In the genomic region with DNA sequence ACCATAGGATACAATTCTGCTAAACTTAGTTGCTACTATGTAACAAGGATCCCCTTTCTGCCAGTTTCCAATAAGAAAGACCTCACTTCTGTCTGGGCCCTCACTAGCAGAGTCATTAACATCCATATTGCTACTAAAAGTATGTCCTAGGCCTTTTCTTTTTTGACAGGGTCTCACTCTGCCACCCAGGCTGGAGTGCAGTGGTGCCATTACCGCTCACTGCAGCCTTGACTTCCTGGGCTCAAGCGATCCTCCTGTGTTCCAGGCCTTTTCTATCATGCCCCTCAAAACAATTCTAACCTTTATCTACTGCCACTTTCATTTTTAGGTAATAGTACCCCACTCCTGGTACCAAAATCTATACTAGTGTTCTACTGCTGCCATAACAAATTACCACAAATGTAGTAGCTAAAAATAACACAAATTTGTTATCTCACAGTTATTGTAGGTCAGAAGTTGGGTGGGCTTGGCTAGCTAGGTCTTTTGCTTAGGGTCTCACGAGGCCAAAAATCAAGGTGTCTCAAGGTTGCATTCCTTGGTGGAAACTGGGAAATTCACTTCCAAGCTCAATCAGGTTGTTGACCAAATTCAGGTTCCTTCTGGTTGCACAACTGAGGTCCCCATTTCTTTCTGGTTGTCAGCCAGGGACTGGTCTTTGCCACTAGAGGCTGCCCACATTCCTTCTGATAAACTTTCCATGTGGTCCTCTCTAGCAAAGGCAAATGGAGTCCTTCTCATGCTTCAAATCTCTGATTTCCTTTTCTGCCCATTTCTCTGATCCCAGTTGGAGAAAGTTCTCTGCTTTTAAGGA, we compare ENCODE assay signal across 11 cellular contexts. TPM values are rescaled to one million over a fixed set of nuclear protein-coding genes. Genes with fewer than 3 reads are reported as not detected.
DNase-seq lines count a peak whose midpoint lies in the region; ATAC-seq, FAIRE-seq and TF ChIP-seq lines count a peak whose summit lies in the region.
"Had no signal": no experiment of that assay in that cellular context is flagged by ENCODE, and none has a peak within 500 bp of the region (broad histone marks: within the 10 kb centered on the region; RNA-seq: fewer than 3 reads in every experiment).

No MANE protein-coding gene starts in this region.

- FAIRE-seq in H1 (lab: Jason Lieb, UNC) = no peak

- 90% methylated on average over 3 of the region's 3 CpGs; no CpG with 5 or more reads in 1 of the 2 experiments for WGBS in H1 (ENCODE audit: extremely low coverage in 1 of 2, insufficient coverage in 1 of 2, insufficient read length in 1 of 2, insufficient replicate concordance in 2 of 2, low coverage in 1 of 2, low lambda C conversion rate in 2 of 2, missing lambda C conversion rate in 1 of 2), 2 experiments

- H2AK5ac ChIP-seq in H1 (ENCODE audit: low read depth, low read length) = no peak overlapping the region

- H3K4me1 ChIP-seq in HCT116 (ENCODE audit: control insufficient read depth in 1 of 2, insufficient read depth in 2 of 2, low read length in 2 of 2) (peaks cover 15 to 61% of the 10 kb centered on the region in 2 experiments; a peak in 3 of 4 replicates), H1 (replicated peaks in 1 of 4; ENCODE audit: control insufficient read depth in 3 of 4, insufficient read depth in 4 of 4, low read length in 3 of 4) (peaks cover 2 to 10% (median 5%) of the 10 kb centered on the region in 4 experiments; a peak in 6 of 7 replicates), skeletal muscle satellite cell (ENCODE audit: control insufficient read depth, insufficient read depth, low read length) (peaks cover 27% of the 10 kb centered on the region), Peyer's patch (peaks cover 0 to 63% (median 21%) of the 10 kb centered on the region in 4 donors)

- CTCF ChIA-PET in HCT116 (lab: Charles Lee) = no interaction called here
- CTCF ChIA-PET in H1 (lab: Charles Lee; ENCODE audit: partially characterized antibody) = interaction anchor here (0.6 to 1.3 kb wide), 4 partner anchors 22 to 188 kb away, joined by 3 read pairs; no protein-coding TSS in a partner anchor

- DNase-seq in HCT116 (ENCODE audit: low read depth, low spot score) = no peak
- peak; percentile 45 for DNase-seq in OCI-M1 (lab: John Stamatoyannopoulos, UW)
- DNase-seq in H1 (ENCODE audit: low read depth in 1 of 2, low spot score in 2 of 2) = no peak
- no peak for DNase-seq in NOMO-1 (lab: John Stamatoyannopoulos, UW; ENCODE audit: unreplicated experiment in 2 of 2)
- DNase-seq in Peyer's patch = no peak
- DNase-seq in activated CD8-positive, alpha-beta memory T cell treated with anti-CD3 and anti-CD28 coated beads, Interleukin-2, amount 50 U/mL, for 4 hours = no peak
- DNase-seq: activated CD4-positive, CD25-positive, alpha-beta regulatory T cell treated with anti-CD3 and anti-CD28 coated beads, Interleukin-2, amount 50 U/mL, for 72 hours; heart right ventricle; left colon; NCI-H1105 treated with DMSO at 0.1 percent for 48 hours had no signal

- no peaks in the 10 kb centered on the region for H3K9me2 ChIP-seq in HCT116 (ENCODE audit: insufficient read depth)

- H3K23ac ChIP-seq in H1 (ENCODE audit: insufficient read length) = no peak overlapping the region

- H2BK15ac ChIP-seq in H1 (ENCODE audit: low read length) = no peak overlapping the region

- H3K27me3 ChIP-seq in HCT116 (ENCODE audit: insufficient read depth, low read length) (no peaks in the 10 kb centered on the region), H1 (replicated peaks in 1 of 4; ENCODE audit: control insufficient read depth in 3 of 4, extremely low read depth in 1 of 4, insufficient read depth in 3 of 4, low read length in 3 of 4) (peaks cover 0 to 2% (median 2%) of the 10 kb centered on the region in 4 experiments; a peak in 3 of 7 replicates), skeletal muscle satellite cell (ENCODE audit: control insufficient read depth, insufficient read depth, low read length) (no peaks in the 10 kb centered on the region), Peyer's patch (no peaks in the 10 kb centered on the region)
- H3K27me3 ChIP-seq: heart right ventricle had no signal

- H3K23me2 ChIP-seq in H1 (ENCODE audit: low read depth, low read length) = peaks cover 4% of the 10 kb centered on the region

- H3K56ac ChIP-seq in H1 (replicated peaks; ENCODE audit: insufficient read length, low read depth, low read length) = no peak overlapping the region

- no peak overlapping the region for H2BK20ac ChIP-seq in H1 (ENCODE audit: low read length)

- H3K18ac ChIP-seq in H1 (ENCODE audit: extremely low read depth, low read length) = no peak overlapping the region

- POLR2A ChIA-PET in HCT116 (lab: Charles Lee) (interaction anchor here (1.3 kb wide), 1 partner anchor 11 kb away, joined by 3 read pairs; no protein-coding TSS in a partner anchor), H1 (lab: Charles Lee; ENCODE audit: partially characterized antibody) (interaction anchor here (0.8 to 4.2 kb wide), 7 partner anchors 9 to 125 kb away, joined by 3 to 15 read pairs (median 3); no protein-coding TSS in a partner anchor)

- no peak overlapping the region; the same call in 1 of the 2 replicates for H2BK5ac ChIP-seq in H1 (ENCODE audit: low read depth, low read length)

- no peak overlapping the region for H3K9ac ChIP-seq in HCT116 (ENCODE audit: low read length)
- H3K9ac ChIP-seq in H1 (replicated peaks in 1 of 4; ENCODE audit: extremely low read depth in 1 of 4, low read depth in 3 of 4, low read length in 3 of 4) = no peak overlapping the region
- H3K9ac ChIP-seq in skeletal muscle satellite cell (ENCODE audit: low read depth, low read length) = no peak overlapping the region

- H3K9me3 ChIP-seq in HCT116 (ENCODE audit: control insufficient read depth in 1 of 2, insufficient read depth in 1 of 2, low read depth in 1 of 2, low read length in 2 of 2) = peaks cover 0 to 5% of the 10 kb centered on the region in 2 experiments; a peak in 1 of 4 replicates
- H3K9me3 ChIP-seq in H1 (ENCODE audit: insufficient read depth in 2 of 2, low read depth in 1 of 2, low read length in 1 of 2) = peaks cover 0 to 4% of the 10 kb centered on the region in 2 experiments; a peak in 2 of 4 replicates
- H3K9me3 ChIP-seq in skeletal muscle satellite cell (replicated peaks; ENCODE audit: low read length) = peaks cover 8% of the 10 kb centered on the region
- no peaks in the 10 kb centered on the region for H3K9me3 ChIP-seq in Peyer's patch

- H3K79me1 ChIP-seq in H1 (ENCODE audit: low read depth, low read length) = peaks cover 2% of the 10 kb centered on the region; the same call in 1 of the 2 replicates

- H3K4ac ChIP-seq in H1 (replicated peaks; ENCODE audit: insufficient read length, low read depth, low read length) = no peak overlapping the region

- H3K27ac ChIP-seq in HCT116 (ENCODE audit: low read depth, low read length) (no peak overlapping the region), H1 (ENCODE audit: low read depth, low read length) (no peak overlapping the region), Peyer's patch (no peak overlapping the region)

- H4K91ac ChIP-seq in H1 (replicated peaks; ENCODE audit: insufficient read length, low read length) = no peak overlapping the region

- TF ChIP-seq RAD21 in HCT116 (IDR thresholded peaks at IDR 0.05; ENCODE audit: low read depth) = no peak
- TF ChIP-seq RAD21 in H1 (IDR thresholded peaks at IDR 0.05 in 1 of 2, conservative IDR thresholded peaks at IDR 0.05 in 1 of 2; ENCODE audit: low read depth in 2 of 2, low read length in 2 of 2) = peak; percentile 11 to 46; a peak in 3 of 4 replicates

- peaks cover 62% of the 10 kb centered on the region for H4K20me1 ChIP-seq in HCT116 (ENCODE audit: insufficient read depth)
- peaks cover 40 to 42% of the 10 kb centered on the region in 2 experiments for H4K20me1 ChIP-seq in H1 (replicated peaks in 1 of 2; ENCODE audit: control insufficient read depth in 1 of 2, insufficient read depth in 2 of 2, low read length in 2 of 2)

- TF ChIP-seq EP300 in H1 (IDR thresholded peaks at IDR 0.05; ENCODE audit: borderline replicate concordance in 1 of 2, low read depth in 2 of 2, low read length in 2 of 2) = no peak

- no TSS peak for BruUV-seq in HCT116 (replicated peaks; lab: Mats Ljungman, UMichigan)

- H3K14ac ChIP-seq in H1 (ENCODE audit: insufficient read length) = no peak overlapping the region

- no peak overlapping the region for H4K5ac ChIP-seq in H1 (ENCODE audit: insufficient read length, low read depth, low read length)

- ATAC-seq in HCT116 = no peak
- ATAC-seq: heart right ventricle, left colon had no signal

- H4K8ac ChIP-seq in H1 (ENCODE audit: extremely low read depth, insufficient read depth, low read length) = no peak overlapping the region

- H3K79me2 ChIP-seq in HCT116 (ENCODE audit: insufficient read depth, low read length) (peaks cover 80% of the 10 kb centered on the region), H1 (ENCODE audit: control insufficient read depth in 1 of 2, insufficient read depth in 2 of 2, low read length in 2 of 2) (peaks cover 66 to 78% of the 10 kb centered on the region in 2 experiments)

- no peak overlapping the region for H3K4me3 ChIP-seq in HCT116 (replicated peaks in 1 of 2; ENCODE audit: low read depth in 1 of 2, low read length in 2 of 2)
- H3K4me3 ChIP-seq in H1 (ENCODE audit: extremely low read depth in 1 of 4, insufficient read depth in 2 of 4, low read depth in 3 of 4, low read length in 4 of 4) = peak overlapping the region in 1 of 4 experiments; percentile 39; a peak in 2 of 8 replicates
- H3K4me3 ChIP-seq in skeletal muscle satellite cell (ENCODE audit: low read length) = no peak overlapping the region
- no peak overlapping the region for H3K4me3 ChIP-seq in Peyer's patch

- TF ChIP-seq POLR2A in HCT116 (IDR thresholded peaks at IDR 0.05; ENCODE audit: borderline replicate concordance, extremely low read depth, insufficient read depth, insufficient read length) (no peak), H1 (IDR thresholded peaks at IDR 0.05; ENCODE audit: control extremely low read depth in 1 of 2, low read depth in 2 of 2, low read length in 2 of 2) (no peak), Peyer's patch (IDR thresholded peaks at IDR 0.05) (no peak)

- H3K36me3 ChIP-seq in HCT116 (ENCODE audit: control insufficient read depth in 1 of 2, insufficient read depth in 2 of 2, low read length in 2 of 2) (peaks cover 2 to 29% of the 10 kb centered on the region in 2 experiments; a peak in 2 of 4 replicates), H1 (ENCODE audit: control insufficient read depth in 2 of 4, insufficient read depth in 4 of 4, low read length in 3 of 4) (peaks cover 0 to 7% (median 2%) of the 10 kb centered on the region in 4 experiments; a peak in 2 of 8 replicates), skeletal muscle satellite cell (ENCODE audit: insufficient read depth, low read length) (peaks cover 17% of the 10 kb centered on the region), Peyer's patch (no peaks in the 10 kb centered on the region)

- intact Hi-C loops in HCT116 (cut with micrococcal nuclease) = no loop called here

- no peak overlapping the region for H2BK12ac ChIP-seq in H1 (ENCODE audit: low read depth, low read length)

- no peak overlapping the region for H2AFZ ChIP-seq in HCT116 (ENCODE audit: low read depth, low read length, poor library complexity, severe bottlenecking)
- H2AFZ ChIP-seq in H1 (ENCODE audit: low read length) = no peak overlapping the region

- no peak overlapping the region for H2BK120ac ChIP-seq in H1 (replicated peaks; ENCODE audit: low read depth, low read length)

- H3K4me2 ChIP-seq in HCT116 (ENCODE audit: low read length) (peak overlapping the region; percentile 86), H1 (ENCODE audit: insufficient read depth in 1 of 2, low read depth in 2 of 2, low read length in 2 of 2) (peak overlapping the region; percentile 33 to 62; a peak in 2 of 4 replicates), skeletal muscle satellite cell (ENCODE audit: low read length) (peak overlapping the region; percentile 3)

- RAD21 ChIA-PET in HCT116 (lab: Charles Lee; ENCODE audit: low non-redundant PET in 1 of 2, low total read pairs in 2 of 2, uncharacterized antibody in 2 of 2, unreplicated experiment in 2 of 2) = no interaction called here

- no peak for TF ChIP-seq CTCF in HCT116 (IDR thresholded peaks at IDR 0.05 in 2 of 3, conservative IDR thresholded peaks at IDR 0.05 in 1 of 3; ENCODE audit: borderline replicate concordance in 1 of 3, insufficient read depth in 1 of 3, low read depth in 2 of 3, low read length in 2 of 3)
- peak in 1 of 3 experiments; percentile 47; a peak in 1 of 4 replicates for TF ChIP-seq CTCF in H1 (IDR thresholded peaks at IDR 0.05; ENCODE audit: control extremely low read depth in 1 of 3, insufficient read depth in 1 of 3, low read depth in 1 of 3, low read length in 3 of 3)
- no peak for TF ChIP-seq CTCF in Peyer's patch (IDR thresholded peaks at IDR 0.05)

RNA-seq across cellular contexts. Expression of a gene that starts 3.0 kb away (rescaled TPM):
- total RNA-seq in HCT116 (2021; ENCODE audit: unreplicated experiment) (284 TPM), Peyer's patch (100 to 1,000 TPM in 2 of 4 donors, 10 to 100 TPM in 2; 60.2 to 105 (median 97.3) TPM)
- polyA plus RNA-seq in HCT116 (2012) = 172 and 182 TPM in 2 replicates
- 247 and 260 TPM in 2 replicates for total RNA-seq in H1 (2021; fragmentation: NEBNext Ultra II Directional; extraction: Animal tissue kit (Norgen Biotek cat#: 25700))
- polyA plus RNA-seq in H1 (2011; rRNA removed) = 107 and 117 TPM in 2 replicates
- 132 TPM for polyA plus RNA-seq in H1 (2011; cell fraction: cytosol; rRNA removed)
- polyA plus RNA-seq in H1 (2011; cell fraction: nucleus; rRNA removed) = 111 TPM
- 137 to 164 TPM (median 152 TPM) in 4 replicates for polyA plus RNA-seq in H1 (2012, experiment 1 of 2)
- polyA plus RNA-seq in H1 (2012, experiment 2 of 2) = 47.5 TPM
- 165 TPM for polyA plus RNA-seq in H1 (2013, experiment 1 of 2)
- polyA plus RNA-seq in H1 (2013, experiment 2 of 2) = 173 TPM
- 267 and 364 TPM in 2 replicates for polyA minus RNA-seq in H1 (2011; rRNA and poly(A)+ RNA removed)
- 136 TPM for polyA minus RNA-seq in H1 (2011; cell fraction: cytosol; rRNA and poly(A)+ RNA removed)
- 196 TPM for polyA minus RNA-seq in H1 (2011; cell fraction: nucleus; rRNA and poly(A)+ RNA removed)
- 102 and 116 TPM in 2 replicates for total RNA-seq in skeletal muscle satellite cell (2012; rRNA removed)

Comparison
In these comparisons a context has a peak if more than half of its experiments do, and no peak if none do; other contexts are left out.
1. H3K4me2 ChIP-seq: peak in every context shown above with its lines; median percentile 86 in HCT116; 48 in H1; 3 in skeletal muscle satellite cell.